In genomic region chr11:17066691-17067090, GRCh38 we compare ENCODE assay signal across 22 cellular contexts. TPM values are rescaled to one million over a fixed set of nuclear protein-coding genes. Genes with fewer than 3 reads are reported as not detected.
A peak's percentile ranks its signal among the peaks of the same experiment; 100 is the strongest.
DNase-seq lines count a peak whose midpoint lies in the region; ATAC-seq and TF ChIP-seq lines count a peak whose summit lies in the region.
"Had no signal": no experiment of that assay in that cellular context is flagged by ENCODE, and none has a peak within 500 bp of the region (broad histone marks: within the 10 kb centered on the region; RNA-seq: fewer than 3 reads in every experiment).

No MANE protein-coding gene starts in this region.

- peak overlapping the region; percentile 17 for H3K27ac Mint-ChIP-seq in nephron progenitor cell
- H3K27ac Mint-ChIP-seq in activated naive CD8-positive, alpha-beta T cell treated with anti-CD3 and anti-CD28 coated beads, Interleukin-2, amount 50 U/mL, for 24 hours, result no peak overlapping the region
- H3K27ac Mint-ChIP-seq: CD4-positive, alpha-beta memory T cell; HFFc6 had no signal

- H3K36me3 Mint-ChIP-seq in nephron progenitor cell (ENCODE audit: low read depth), result no peaks in the 10 kb centered on the region
- H3K36me3 Mint-ChIP-seq in activated naive CD8-positive, alpha-beta T cell treated with anti-CD3 and anti-CD28 coated beads, Interleukin-2, amount 50 U/mL, for 24 hours (ENCODE audit: low read depth), result no peaks in the 10 kb centered on the region

- no peaks in the 10 kb centered on the region for H3K9me3 Mint-ChIP-seq in nephron progenitor cell
- H3K9me3 Mint-ChIP-seq in activated naive CD8-positive, alpha-beta T cell treated with anti-CD3 and anti-CD28 coated beads, Interleukin-2, amount 50 U/mL, for 24 hours, result no peaks in the 10 kb centered on the region
- H3K9me3 Mint-ChIP-seq: HFFc6 had no signal

- TF ChIP-seq CTCF in nephron progenitor cell (IDR thresholded peaks at IDR 0.05), result no peak

- peaks cover 11% of the 10 kb centered on the region for H3K27me3 Mint-ChIP-seq in nephron progenitor cell (ENCODE audit: low read depth, poor library complexity)
- H3K27me3 Mint-ChIP-seq in activated naive CD8-positive, alpha-beta T cell treated with anti-CD3 and anti-CD28 coated beads, Interleukin-2, amount 50 U/mL, for 24 hours, result no peaks in the 10 kb centered on the region
- H3K27me3 Mint-ChIP-seq: CD4-positive, alpha-beta memory T cell had no signal

- H3K4me1 Mint-ChIP-seq in nephron progenitor cell, result no peaks in the 10 kb centered on the region
- no peaks in the 10 kb centered on the region for H3K4me1 Mint-ChIP-seq in activated naive CD8-positive, alpha-beta T cell treated with anti-CD3 and anti-CD28 coated beads, Interleukin-2, amount 50 U/mL, for 24 hours

- DNase-seq in cerebellar cortex (ENCODE audit: low spot score) (peak; percentile 73), foreskin melanocyte (peak; percentile 30), nephron progenitor cell (no peak), ureter (ENCODE audit: low spot score) (no peak), LoVo (ENCODE audit: low spot score) (no peak)
- no peak for DNase-seq in activated naive CD8-positive, alpha-beta T cell treated with anti-CD3 and anti-CD28 coated beads, Interleukin-2, amount 50 U/mL, for 24 hours
- DNase-seq: AML-193; CD4-positive, alpha-beta memory T cell; COR-L47; DMS53; GOT3; HFFc6; KBM-7; MG63; NCI-H1694; NCI-H2029 treated with DMSO at 0.1 percent for 48 hours; NCI-H2227 treated with DMSO at 0.1 percent for 48 hours; NCI-H526 treated with DMSO at 0.1 percent for 48 hours; Peyer's patch; SIG-M5 had no signal

- no peak for ATAC-seq in activated naive CD8-positive, alpha-beta T cell treated with anti-CD3 and anti-CD28 coated beads, Interleukin-2, amount 50 U/mL, for 24 hours
- ATAC-seq in HG03039 (IDR thresholded peaks at IDR 0.05; ENCODE audit: unreplicated experiment), result no peak
- ATAC-seq: A549 had no signal

- H3K4me3 Mint-ChIP-seq in nephron progenitor cell, result no peak overlapping the region
- no peak overlapping the region for H3K4me3 Mint-ChIP-seq in activated naive CD8-positive, alpha-beta T cell treated with anti-CD3 and anti-CD28 coated beads, Interleukin-2, amount 50 U/mL, for 24 hours
- H3K4me3 Mint-ChIP-seq: CD4-positive, alpha-beta memory T cell; HFFc6 had no signal

RNA-seq across cellular contexts. Expression of gene RPS13, which starts 10.8 kb away (rescaled TPM):
- 1,165 TPM for total RNA-seq in ureter

RNA-seq across cellular contexts. Expression of gene PLEKHA7, which starts 52.5 kb away (rescaled TPM):
- total RNA-seq in ureter, result 94.4 TPM

Comparison
In these comparisons a context has a peak if more than half of its experiments do, and no peak if none do; other contexts are left out.
1. DNase-seq: peak in cerebellar cortex (single experiment) and foreskin melanocyte (single experiment); none in nephron progenitor cell (single experiment), activated naive CD8-positive, alpha-beta T cell treated with anti-CD3 and anti-CD28 coated beads, Interleukin-2, amount 50 U/mL, for 24 hours (single experiment), ureter (single experiment) and LoVo (single experiment).